19 cellular contexts compared by ENCODE assay signal in genomic region chr1:157497987-157498781, GRCh38. TPM values are rescaled to one million over a fixed set of nuclear protein-coding genes. Genes with fewer than 3 reads are reported as not detected.
DNase-seq lines count a peak whose midpoint lies in the region; ATAC-seq, FAIRE-seq and TF ChIP-seq lines count a peak whose summit lies in the region.
"Had no signal": no experiment of that assay in that cellular context is flagged by ENCODE, and none has a peak within 500 bp of the region (broad histone marks: within the 10 kb centered on the region; RNA-seq: fewer than 3 reads in every experiment).

No MANE protein-coding gene starts in this region.

- no peak for FAIRE-seq in small intestine (lab: Jason Lieb, UNC)
- FAIRE-seq: D721Med had no signal

- no peak overlapping the region for H3K9ac ChIP-seq in colonic mucosa (ENCODE audit: low read depth in 2 of 2, low read length in 2 of 2)

- H3K27me3 ChIP-seq in colonic mucosa: no peaks in the 10 kb centered on the region
- H3K27me3 ChIP-seq in small intestine (ENCODE audit: control insufficient read depth in 2 of 2, insufficient read depth in 2 of 2, low read length in 2 of 2): no peaks in the 10 kb centered on the region

- no peak for TF ChIP-seq CTCF in 22Rv1 (IDR thresholded peaks at IDR 0.05)
- TF ChIP-seq CTCF in colonic mucosa (IDR thresholded peaks at IDR 0.05): no peak

- no peak for ATAC-seq in GM21825 (IDR thresholded peaks at IDR 0.05; ENCODE audit: unreplicated experiment)
- ATAC-seq: GM23338 had no signal

- 15 to 41% (median 29%) methylated on average over 3 of the region's 3 CpGs for WGBS in small intestine, 3 donors

- H3K4me1 ChIP-seq in colonic mucosa (no peaks in the 10 kb centered on the region), small intestine (ENCODE audit: control insufficient read depth in 2 of 2, insufficient read depth in 1 of 2, low read depth in 1 of 2, low read length in 1 of 2) (peaks cover 0 to 4% of the 10 kb centered on the region in 2 donors)

- intact Hi-C loops in colonic mucosa (cut with DNase I): no loop called here

- H3K4me3 ChIP-seq in colonic mucosa: no peak overlapping the region
- H3K4me3 ChIP-seq in small intestine (ENCODE audit: low read depth in 1 of 2, low read length in 2 of 2): no peak overlapping the region
- H3K4me3 ChIP-seq: GM23338 had no signal

- H3K9me3 ChIP-seq in colonic mucosa (no peaks in the 10 kb centered on the region), small intestine (ENCODE audit: control insufficient read depth, low read depth) (no peaks in the 10 kb centered on the region)

- peak; percentile 67 for DNase-seq in NCI-H526 treated with DMSO at 0.1 percent for 48 hours (lab: John Stamatoyannopoulos, UW)
- no peak for DNase-seq in colonic mucosa
- peak; percentile 49 for DNase-seq in small intestine
- DNase-seq in GDM1 (lab: John Stamatoyannopoulos, UW): no peak
- no peak for DNase-seq in NCI-H446 treated with DMSO at 0.1 percent for 48 hours (lab: John Stamatoyannopoulos, UW)
- DNase-seq: ACHN; C1 segment of cervical spinal cord; CD4-positive, alpha-beta T cell; DMS153; DND-41; GF-D8; H7; IMR-90 had no signal

- H3K27ac ChIP-seq in 22Rv1 (peak overlapping the region; percentile 35), colonic mucosa (peak overlapping the region; percentile 36), small intestine (ENCODE audit: low read depth in 1 of 2, low read length in 1 of 2) (no peak overlapping the region)

- no peaks in the 10 kb centered on the region for H3K36me3 ChIP-seq in colonic mucosa
- no peaks in the 10 kb centered on the region for H3K36me3 ChIP-seq in small intestine (ENCODE audit: control insufficient read depth in 2 of 2, insufficient read depth in 2 of 2, low read length in 2 of 2)

RNA-seq across cellular contexts. Expression of gene FCRL5, which starts 54.1 kb away (rescaled TPM):
- total RNA-seq in colonic mucosa: 1 to 10 TPM in 1 of 2 donors, under 1 TPM in 1; 0.90 to 1.8 TPM
- polyA plus RNA-seq in small intestine: 1 to 10 TPM in 2 of 3 donors, under 1 TPM in 1; 0.45 to 2.7 (median 1.7) TPM
- total RNA-seq: A172; CD4-positive, alpha-beta T cell; HT-29; IMR-90 had no signal
- polyA plus RNA-seq: IMR-90 had no signal

Comparison
In these comparisons a context has a peak if more than half of its experiments do, and no peak if none do; other contexts are left out.
1. H3K27ac ChIP-seq: peak in 22Rv1 (single experiment) and colonic mucosa (single experiment); none in small intestine (0 of 2).
2. DNase-seq: peak in NCI-H526 treated with DMSO at 0.1 percent for 48 hours (single experiment) and small intestine (single experiment); none in colonic mucosa (single experiment), GDM1 (single experiment) and NCI-H446 treated with DMSO at 0.1 percent for 48 hours (single experiment).